8 cellular contexts compared by ENCODE assay signal in the genomic region with DNA sequence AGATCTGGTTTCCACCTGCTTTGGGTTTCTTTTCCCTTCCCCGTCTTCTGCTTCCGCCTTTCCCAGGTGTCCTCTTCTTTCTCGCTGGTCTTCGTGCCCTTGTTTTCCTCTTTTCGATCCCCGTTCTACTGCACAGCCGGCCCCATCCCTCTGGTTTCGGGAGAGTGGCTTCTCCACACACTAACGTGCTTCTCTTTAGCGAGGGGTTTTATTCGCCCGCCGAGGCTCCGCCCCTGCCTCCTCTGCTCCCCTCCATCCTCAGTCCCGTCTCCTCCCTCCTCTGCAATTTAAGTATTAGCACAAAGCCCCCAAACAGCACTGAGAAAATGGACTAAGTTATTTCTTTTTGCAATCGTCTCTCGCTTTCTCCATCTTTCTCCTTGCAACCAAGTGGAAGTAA. TPM values are rescaled to one million over a fixed set of nuclear protein-coding genes. Genes with fewer than 3 reads are reported as not detected.
DNase-seq lines count a peak whose midpoint lies in the region; ATAC-seq and TF ChIP-seq lines count a peak whose summit lies in the region.

A gene (minus strand): TSS at position 182 of the 400 bp plus-strand sequence. CDS start 746 bp downstream, outside the sequence.

- H3K9me3 Mint-ChIP-seq in activated CD8-positive, alpha-beta T cell treated with anti-CD3 and anti-CD28 coated beads, Interleukin-2, amount 10 ng/mL, durations not matched to agents 7 days and 5 days (ENCODE audit: insufficient read depth): no peaks in the 10 kb centered on the region

- BruUV-seq in A673 (replicated peaks; lab: Mats Ljungman, UMichigan): no TSS peak

- no peaks in the 10 kb centered on the region for H3K27me3 ChIP-seq in A673 (replicated peaks; ENCODE audit: insufficient read depth, low read depth, low read length, poor library complexity)
- no peaks in the 10 kb centered on the region for H3K27me3 ChIP-seq in HUES64 (ENCODE audit: insufficient read depth, low read length)
- no peaks in the 10 kb centered on the region for H3K27me3 ChIP-seq in esophagus muscularis mucosa
- H3K27me3 ChIP-seq in upper lobe of left lung: no peaks in the 10 kb centered on the region

- no peaks in the 10 kb centered on the region for H3K4me1 Mint-ChIP-seq in activated CD8-positive, alpha-beta T cell treated with anti-CD3 and anti-CD28 coated beads, Interleukin-2, amount 10 ng/mL, durations not matched to agents 7 days and 5 days (ENCODE audit: low read depth)

- H3K36me3 ChIP-seq in A673 (ENCODE audit: insufficient read depth, low read length, poor library complexity, severe bottlenecking) (no peaks in the 10 kb centered on the region), HUES64 (ENCODE audit: insufficient read depth, low read length) (no peaks in the 10 kb centered on the region), esophagus muscularis mucosa (no peaks in the 10 kb centered on the region), upper lobe of left lung (no peaks in the 10 kb centered on the region)

- H3K27ac ChIP-seq in A673 (ENCODE audit: low read depth, low read length, poor library complexity, severe bottlenecking): no peak within 1 kb of the TSS
- no peak within 1 kb of the TSS; the same call in 1 of the 2 replicates for H3K27ac ChIP-seq in HUES64 (ENCODE audit: low read depth, low read length)
- H3K27ac ChIP-seq in esophagus muscularis mucosa (replicated peaks in 1 of 4): peak within 1 kb of the TSS; percentile 63 to 75 (median 70)
- H3K27ac ChIP-seq in upper lobe of left lung: peak within 1 kb of the TSS; percentile 10 to 63 (median 36)

- no peaks in the 10 kb centered on the region for H3K36me3 Mint-ChIP-seq in activated CD8-positive, alpha-beta T cell treated with anti-CD3 and anti-CD28 coated beads, Interleukin-2, amount 10 ng/mL, durations not matched to agents 7 days and 5 days (ENCODE audit: low read depth)

- H3K9me3 ChIP-seq in A673 (ENCODE audit: low read depth, low read length, poor library complexity, severe bottlenecking) (no peaks in the 10 kb centered on the region), HUES64 (ENCODE audit: insufficient read depth, low read depth, low read length) (no peaks in the 10 kb centered on the region), esophagus muscularis mucosa (no peaks in the 10 kb centered on the region), upper lobe of left lung (no peaks in the 10 kb centered on the region)

- CTCF ChIA-PET in A673 (lab: Charles Lee): interaction anchor here (0.6 to 6.1 kb wide), 2 partner anchors 13 to 63 kb away, joined by 3 to 90 read pairs; no protein-coding TSS in a partner anchor
- CTCF ChIA-PET in activated CD8-positive, alpha-beta T cell treated with anti-CD3 and anti-CD28 coated beads, Interleukin-2, amount 10 ng/mL, durations not matched to agents 7 days and 5 days (lab: Charles Lee): interaction anchor here (1.3 to 21.0 kb wide), 3 partner anchors 63 to 115 kb away, joined by 7 to 378 read pairs (median 33); a partner anchor contains a TSS

- peak; percentile 68 for ATAC-seq in activated CD8-positive, alpha-beta T cell treated with anti-CD3 and anti-CD28 coated beads, Interleukin-2, amount 10 ng/mL, durations not matched to agents 7 days and 5 days
- peak; percentile 74 to 85 for ATAC-seq in upper lobe of left lung (ENCODE audit: low FRiP score in 2 of 2)
- no peak for ATAC-seq in HG02852 (IDR thresholded peaks at IDR 0.05; ENCODE audit: unreplicated experiment)

- H3K4me1 ChIP-seq in A673 (ENCODE audit: insufficient read depth, low read length, poor library complexity, severe bottlenecking) (peaks cover 4% of the 10 kb centered on the region), HUES64 (ENCODE audit: insufficient read depth, low read length) (peaks cover 20% of the 10 kb centered on the region), esophagus muscularis mucosa (peaks cover 0 to 45% (median 43%) of the 10 kb centered on the region in 4 donors), upper lobe of left lung (peaks cover 6 to 23% (median 18%) of the 10 kb centered on the region in 4 donors)

- intact Hi-C loops in A673 (cut with micrococcal nuclease; ENCODE audit: unreplicated experiment) (no loop called here), esophagus muscularis mucosa (cut with DNase I) (no loop called here)

- POLR2A ChIA-PET in A673 (lab: Charles Lee; ENCODE audit: low non-redundant PET): interaction anchor here (0.7 kb wide), 1 partner anchor 10 kb away, joined by 29 read pairs; no protein-coding TSS in a partner anchor
- POLR2A ChIA-PET in activated CD8-positive, alpha-beta T cell treated with anti-CD3 and anti-CD28 coated beads, Interleukin-2, amount 10 ng/mL, durations not matched to agents 7 days and 5 days (lab: Charles Lee): no interaction called here

- peak within 1 kb of the TSS; percentile 50 for H3K9ac ChIP-seq in HUES64 (ENCODE audit: low read depth, low read length)

- 7% methylated on average over 17 of the region's 17 CpGs for WGBS in HUES64
- WGBS in esophagus muscularis mucosa: under 1% methylated on average over 17 of the region's 17 CpGs
- WGBS in upper lobe of left lung, 2 donors: 1 to 4% methylated on average over 17 of the region's 17 CpGs

- DNase-seq in A673 (ENCODE audit: low spot score) (peak; percentile 72), esophagus muscularis mucosa (ENCODE audit: extremely low spot score) (no peak), myocyte (ENCODE audit: low read depth) (peak; percentile 10), upper lobe of left lung (peak; percentile 65 to 74), 8988T (no peak)
- peak; percentile 42 for DNase-seq in activated CD8-positive, alpha-beta T cell treated with anti-CD3 and anti-CD28 coated beads, Interleukin-2, amount 10 ng/mL, durations not matched to agents 7 days and 5 days

- H3K27me3 Mint-ChIP-seq in activated CD8-positive, alpha-beta T cell treated with anti-CD3 and anti-CD28 coated beads, Interleukin-2, amount 10 ng/mL, durations not matched to agents 7 days and 5 days (ENCODE audit: low read depth): peaks cover 27% of the 10 kb centered on the region

- no peak within 1 kb of the TSS for H3K27ac Mint-ChIP-seq in activated CD8-positive, alpha-beta T cell treated with anti-CD3 and anti-CD28 coated beads, Interleukin-2, amount 10 ng/mL, durations not matched to agents 7 days and 5 days

- H3K4me3 Mint-ChIP-seq in activated CD8-positive, alpha-beta T cell treated with anti-CD3 and anti-CD28 coated beads, Interleukin-2, amount 10 ng/mL, durations not matched to agents 7 days and 5 days: no peak within 1 kb of the TSS

- TF ChIP-seq EP300 in esophagus muscularis mucosa (IDR thresholded peaks at IDR 0.05) (no peak), upper lobe of left lung (IDR thresholded peaks at IDR 0.05) (no peak)

- TF ChIP-seq POLR2A in esophagus muscularis mucosa (IDR thresholded peaks at IDR 0.05; ENCODE audit: low read depth) (peak; percentile 57), upper lobe of left lung (IDR thresholded peaks at IDR 0.05) (peak in 2 of 4 donors; percentile 65 to 85)

- peak within 1 kb of the TSS; percentile 51 for H3K4me3 ChIP-seq in A673 (ENCODE audit: low read depth, low read length, poor library complexity, severe bottlenecking)
- H3K4me3 ChIP-seq in HUES64 (ENCODE audit: low read length): peak within 1 kb of the TSS; percentile 76
- H3K4me3 ChIP-seq in esophagus muscularis mucosa: peak within 1 kb of the TSS; percentile 54 to 69 (median 58)
- peak within 1 kb of the TSS; percentile 27 to 54 (median 46) for H3K4me3 ChIP-seq in upper lobe of left lung

- no peak for TF ChIP-seq CTCF in A673 (conservative IDR thresholded peaks at IDR 0.05; ENCODE audit: low read depth, low read length)
- TF ChIP-seq CTCF in esophagus muscularis mucosa (IDR thresholded peaks at IDR 0.05): no peak
- no peak for TF ChIP-seq CTCF in upper lobe of left lung (IDR thresholded peaks at IDR 0.05)

RNA-seq across cellular contexts. Expression of the gene that starts here (rescaled TPM):
- total RNA-seq in A673 (2021) (18.3 and 24.8 TPM in 2 replicates), esophagus muscularis mucosa (10 to 100 TPM; 19.5 to 48.3 (median 32.5) TPM), myocyte (1.7 and 4.8 TPM in 2 replicates), upper lobe of left lung (10 to 100 TPM; 30.4 to 58.2 (median 42.0) TPM)
- 126 TPM for polyA plus RNA-seq in HUES64 (2013, experiment 1 of 2)
- 141 TPM for polyA plus RNA-seq in HUES64 (2013, experiment 2 of 2)
- total RNA-seq in activated CD8-positive, alpha-beta T cell treated with anti-CD3 and anti-CD28 coated beads, Interleukin-2, amount 10 ng/mL, durations not matched to agents 7 days and 5 days: under 1 TPM; 0.24 to 0.57 TPM
- 2.3 TPM for polyA plus RNA-seq in myocyte (2012)

Comparison
In these comparisons a context has a peak if more than half of its experiments do, and no peak if none do; other contexts are left out.
1. Peak in DNase-seq and ATAC-seq in activated CD8-positive, alpha-beta T cell treated with anti-CD3 and anti-CD28 coated beads, Interleukin-2, amount 10 ng/mL, durations not matched to agents 7 days and 5 days; RNA of the gene not detected or under 1 TPM.
2. DNase-seq: peak in A673 (single experiment), myocyte (single experiment) and upper lobe of left lung (2 of 2); none in esophagus muscularis mucosa (single experiment) and 8988T (single experiment).
3. H3K27ac ChIP-seq: peak in esophagus muscularis mucosa (4 of 4) and upper lobe of left lung (4 of 4); none in A673 (single experiment) and HUES64 (single experiment).
4. Peak in every context shown above with its lines, with median percentiles within 50 percentile points of each other: H3K4me3 ChIP-seq.